ENCODE assay signal across 1 cellular context in the genomic region with DNA sequence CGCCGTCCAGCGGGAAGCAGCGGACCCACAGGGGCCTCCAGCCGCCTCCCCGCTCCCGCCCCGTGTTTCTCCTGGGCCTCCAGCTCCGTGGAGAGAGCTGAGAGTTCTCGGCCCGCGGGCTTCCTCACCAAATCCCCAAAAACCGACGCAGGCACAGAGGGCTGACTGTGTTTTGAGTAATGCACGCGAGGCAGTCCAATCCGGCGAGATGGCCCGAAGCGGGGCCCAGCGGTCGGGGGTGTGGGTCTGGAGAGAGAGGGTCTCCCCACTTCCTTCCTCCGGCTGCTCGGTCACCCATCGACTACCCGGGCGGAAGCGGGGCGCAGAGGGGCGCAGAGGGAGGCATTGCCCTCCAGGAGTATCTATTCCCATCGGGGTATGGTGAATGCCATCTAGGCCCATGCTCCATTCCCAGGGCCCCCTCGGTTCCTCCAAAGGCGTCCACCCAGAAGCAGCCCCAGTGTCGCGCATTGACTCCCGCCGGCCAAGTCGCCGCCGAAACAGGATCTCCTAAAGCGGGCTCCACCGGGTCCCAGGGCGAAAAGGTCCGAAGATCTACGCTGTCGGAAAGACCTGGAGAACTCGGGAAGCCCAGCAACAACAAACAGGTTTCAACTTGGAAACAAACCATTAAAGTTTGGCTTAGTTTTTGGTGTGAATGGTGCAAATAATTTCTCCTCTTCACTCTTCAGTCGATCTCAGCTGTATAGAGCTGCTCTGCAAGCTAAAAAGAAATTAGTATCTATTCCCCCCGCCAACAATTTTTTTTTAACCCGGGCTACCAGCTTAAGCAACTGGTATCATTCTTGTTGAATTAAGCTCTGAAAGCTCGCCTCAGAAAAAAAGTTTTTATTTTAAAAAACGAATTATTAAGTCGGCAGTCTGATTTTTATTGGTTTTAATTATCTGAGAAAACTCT.
TF ChIP-seq lines count a peak whose summit lies in the region.

No MANE protein-coding gene starts in this region.

TF ChIP-seq in WTC11, 78 proteins besides CTCF, POLR2A, EP300 and RAD21 (continued from another document):
- TF ChIP-seq, protein P1, sequence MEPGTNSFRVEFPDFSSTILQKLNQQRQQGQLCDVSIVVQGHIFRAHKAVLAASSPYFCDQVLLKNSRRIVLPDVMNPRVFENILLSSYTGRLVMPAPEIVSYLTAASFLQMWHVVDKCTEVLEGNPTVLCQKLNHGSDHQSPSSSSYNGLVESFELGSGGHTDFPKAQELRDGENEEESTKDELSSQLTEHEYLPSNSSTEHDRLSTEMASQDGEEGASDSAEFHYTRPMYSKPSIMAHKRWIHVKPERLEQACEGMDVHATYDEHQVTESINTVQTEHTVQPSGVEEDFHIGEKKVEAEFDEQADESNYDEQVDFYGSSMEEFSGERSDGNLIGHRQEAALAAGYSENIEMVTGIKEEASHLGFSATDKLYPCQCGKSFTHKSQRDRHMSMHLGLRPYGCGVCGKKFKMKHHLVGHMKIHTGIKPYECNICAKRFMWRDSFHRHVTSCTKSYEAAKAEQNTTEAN (CRISPR knock-in tag; IDR thresholded peaks at IDR 0.05) = no peak
- TF ChIP-seq TEAD4 (CRISPR knock-in tag; IDR thresholded peaks at IDR 0.05) (no peak), NR1H2 (CRISPR knock-in tag; IDR thresholded peaks at IDR 0.05) (no peak), CBFB (CRISPR knock-in tag; IDR thresholded peaks at IDR 0.05; ENCODE audit: low read depth) (no peak), ZNF232 (CRISPR knock-in tag; IDR thresholded peaks at IDR 0.05) (no peak)
- TF ChIP-seq, protein P2, sequence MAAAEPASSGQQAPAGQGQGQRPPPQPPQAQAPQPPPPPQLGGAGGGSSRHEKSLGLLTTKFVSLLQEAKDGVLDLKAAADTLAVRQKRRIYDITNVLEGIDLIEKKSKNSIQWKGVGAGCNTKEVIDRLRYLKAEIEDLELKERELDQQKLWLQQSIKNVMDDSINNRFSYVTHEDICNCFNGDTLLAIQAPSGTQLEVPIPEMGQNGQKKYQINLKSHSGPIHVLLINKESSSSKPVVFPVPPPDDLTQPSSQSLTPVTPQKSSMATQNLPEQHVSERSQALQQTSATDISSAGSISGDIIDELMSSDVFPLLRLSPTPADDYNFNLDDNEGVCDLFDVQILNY (CRISPR knock-in tag; IDR thresholded peaks at IDR 0.05) = no peak
